Comparison of ENCODE assay signal across 7 cellular contexts in genomic region chr1:231337043-231337471, GRCh38. TPM values are rescaled to one million over a fixed set of nuclear protein-coding genes. Genes with fewer than 3 reads are reported as not detected.
DNase-seq lines count a peak whose midpoint lies in the region; ATAC-seq and TF ChIP-seq lines count a peak whose summit lies in the region.

No MANE protein-coding gene starts in this region.

- WGBS in hepatocyte (ENCODE audit: low lambda C conversion rate, missing lambda C conversion rate) = 2% methylated on average over 30 of the region's 32 CpGs

- H3K9me2 ChIP-seq in hepatocyte (replicated peaks; ENCODE audit: insufficient read depth) = no peaks in the 10 kb centered on the region

- no peak for TF ChIP-seq CTCF in hepatocyte (IDR thresholded peaks at IDR 0.05; ENCODE audit: poor library complexity)

- H3K4me3 ChIP-seq in hepatocyte (peak overlapping the region; percentile 50), skeletal muscle tissue (ENCODE audit: low read length in 3 of 3) (peak overlapping the region; percentile 98 to 99 (median 99))

- H4K20me1 ChIP-seq in hepatocyte (ENCODE audit: insufficient read depth, poor library complexity, severe bottlenecking) = peaks cover 37% of the 10 kb centered on the region

- peaks cover 43% of the 10 kb centered on the region for H3K4me1 ChIP-seq in hepatocyte (ENCODE audit: insufficient read depth)
- peaks cover 42 to 51% (median 43%) of the 10 kb centered on the region in 3 donors for H3K4me1 ChIP-seq in skeletal muscle tissue (ENCODE audit: control insufficient read depth in 3 of 3, insufficient read depth in 3 of 3, low read length in 3 of 3)

- H3K4me3 Mint-ChIP-seq in activated T-helper 1 cell treated with anti-CD3 and anti-CD28 coated beads, Interleukin-12 subunit alpha, Interleukin-12 subunit beta, Interleukin-2, Interleukin-4 antibody, amounts not matched to agents 30 ng/mL and 10 ng/mL and 1 ng/mL, durations not matched to agents 14 hours and 24 hours and 36 hours = peak overlapping the region; percentile 98

- peaks cover 28% of the 10 kb centered on the region for H3K36me3 Mint-ChIP-seq in activated T-helper 1 cell treated with anti-CD3 and anti-CD28 coated beads, Interleukin-12 subunit alpha, Interleukin-12 subunit beta, Interleukin-2, Interleukin-4 antibody, amounts not matched to agents 30 ng/mL and 10 ng/mL and 1 ng/mL, durations not matched to agents 14 hours and 24 hours and 36 hours (ENCODE audit: low read depth)

- H3K36me3 ChIP-seq in hepatocyte (replicated peaks; ENCODE audit: insufficient read depth, low read depth) (no peaks in the 10 kb centered on the region), skeletal muscle tissue (ENCODE audit: control insufficient read depth in 3 of 3, insufficient read depth in 3 of 3, low read length in 3 of 3) (peaks cover 7 to 9% (median 7%) of the 10 kb centered on the region in 3 donors)

- peaks cover 64% of the 10 kb centered on the region for H3K4me1 Mint-ChIP-seq in activated T-helper 1 cell treated with anti-CD3 and anti-CD28 coated beads, Interleukin-12 subunit alpha, Interleukin-12 subunit beta, Interleukin-2, Interleukin-4 antibody, amounts not matched to agents 30 ng/mL and 10 ng/mL and 1 ng/mL, durations not matched to agents 14 hours and 24 hours and 36 hours (ENCODE audit: low read depth)

- peak overlapping the region; percentile 100 for H3K27ac Mint-ChIP-seq in activated T-helper 1 cell treated with anti-CD3 and anti-CD28 coated beads, Interleukin-12 subunit alpha, Interleukin-12 subunit beta, Interleukin-2, Interleukin-4 antibody, amounts not matched to agents 30 ng/mL and 10 ng/mL and 1 ng/mL, durations not matched to agents 14 hours and 24 hours and 36 hours

- peak overlapping the region; percentile 92 to 99 (median 95) for H3K9ac ChIP-seq in skeletal muscle tissue (ENCODE audit: low read depth in 1 of 3, low read length in 3 of 3)

- H3K27me3 Mint-ChIP-seq in activated T-helper 1 cell treated with anti-CD3 and anti-CD28 coated beads, Interleukin-12 subunit alpha, Interleukin-12 subunit beta, Interleukin-2, Interleukin-4 antibody, amounts not matched to agents 30 ng/mL and 10 ng/mL and 1 ng/mL, durations not matched to agents 14 hours and 24 hours and 36 hours (ENCODE audit: insufficient read depth) = peaks cover 3% of the 10 kb centered on the region

- peaks cover 85% of the 10 kb centered on the region for H3K79me2 ChIP-seq in hepatocyte

- peak; percentile 58 for DNase-seq in activated T-helper 1 cell treated with anti-CD3 and anti-CD28 coated beads, Interleukin-12 subunit alpha, Interleukin-12 subunit beta, Interleukin-2, Interleukin-4 antibody, amounts not matched to agents 30 ng/mL and 10 ng/mL and 1 ng/mL, durations not matched to agents 14 hours and 24 hours and 36 hours (ENCODE audit: low spot score)
- no peak for DNase-seq in hepatocyte (ENCODE audit: low spot score)
- DNase-seq in NCI-H2171 treated with DMSO at 0.1 percent for 48 hours (lab: John Stamatoyannopoulos, UW) = no peak
- no peak for DNase-seq in activated effector memory CD4-positive, alpha-beta T cell treated with anti-CD3 and anti-CD28 coated beads, Interleukin-2, amount 50 U/mL, for 16 hours

- H3K9me3 ChIP-seq in hepatocyte (ENCODE audit: low read depth) (no peaks in the 10 kb centered on the region), skeletal muscle tissue (ENCODE audit: control insufficient read depth in 3 of 3, low read length in 3 of 3) (no peaks in the 10 kb centered on the region)

- H3K9me3 Mint-ChIP-seq in activated T-helper 1 cell treated with anti-CD3 and anti-CD28 coated beads, Interleukin-12 subunit alpha, Interleukin-12 subunit beta, Interleukin-2, Interleukin-4 antibody, amounts not matched to agents 30 ng/mL and 10 ng/mL and 1 ng/mL, durations not matched to agents 14 hours and 24 hours and 36 hours = no peaks in the 10 kb centered on the region

- H2AFZ ChIP-seq in hepatocyte = peak overlapping the region; percentile 55

- H3K27ac ChIP-seq in hepatocyte (peak overlapping the region; percentile 93), skeletal muscle tissue (ENCODE audit: low read depth, low read length) (peak overlapping the region; percentile 99)

- peak; percentile 13 for ATAC-seq in GM19372 (IDR thresholded peaks at IDR 0.05; ENCODE audit: low read depth, unreplicated experiment)
- peak; percentile 16 for ATAC-seq in HG03159 (IDR thresholded peaks at IDR 0.05; ENCODE audit: unreplicated experiment)

- peak overlapping the region; percentile 93 for H3K4me2 ChIP-seq in hepatocyte

- intact Hi-C loops in activated T-helper 1 cell treated with anti-CD3 and anti-CD28 coated beads, Interleukin-12 subunit alpha, Interleukin-12 subunit beta, Interleukin-2, Interleukin-4 antibody, amounts not matched to agents 30 ng/mL and 10 ng/mL and 1 ng/mL, durations not matched to agents 14 hours and 24 hours and 36 hours (cut with micrococcal nuclease) = loop anchor here (1.0 to 5.0 kb wide), 5 partner anchors 96 to 1710 kb away; partner anchors contain the start of genes C1orf198, COG2, GNPAT and TAF5L

- no peaks in the 10 kb centered on the region for H3K27me3 ChIP-seq in hepatocyte
- no peaks in the 10 kb centered on the region for H3K27me3 ChIP-seq in skeletal muscle tissue (ENCODE audit: control insufficient read depth in 3 of 3, insufficient read depth in 3 of 3, low read length in 3 of 3)

RNA-seq across cellular contexts. Expression of gene EXOC8, which starts 0.6 kb away (rescaled TPM):
- 14.4 and 15.6 TPM in 2 replicates for total RNA-seq in activated T-helper 1 cell treated with anti-CD3 and anti-CD28 coated beads, Interleukin-12 subunit alpha, Interleukin-12 subunit beta, Interleukin-2, Interleukin-4 antibody, amounts not matched to agents 30 ng/mL and 10 ng/mL and 1 ng/mL, durations not matched to agents 14 hours and 24 hours and 36 hours
- total RNA-seq in hepatocyte = 20.6 and 23.4 TPM in 2 replicates
- 3.2 and 4.0 TPM in 2 replicates for polyA plus RNA-seq in hepatocyte
- total RNA-seq in skeletal muscle tissue = 12.5 TPM

RNA-seq across cellular contexts. Expression of gene SPRTN, which starts 1.0 kb away (rescaled TPM):
- total RNA-seq in activated T-helper 1 cell treated with anti-CD3 and anti-CD28 coated beads, Interleukin-12 subunit alpha, Interleukin-12 subunit beta, Interleukin-2, Interleukin-4 antibody, amounts not matched to agents 30 ng/mL and 10 ng/mL and 1 ng/mL, durations not matched to agents 14 hours and 24 hours and 36 hours = 13.5 and 14.5 TPM in 2 replicates
- 11.2 and 12.5 TPM in 2 replicates for total RNA-seq in hepatocyte
- polyA plus RNA-seq in hepatocyte = 7.5 and 12.2 TPM in 2 replicates
- total RNA-seq in skeletal muscle tissue = 5.7 TPM
